26 cellular contexts compared by ENCODE assay signal in the genomic region with DNA sequence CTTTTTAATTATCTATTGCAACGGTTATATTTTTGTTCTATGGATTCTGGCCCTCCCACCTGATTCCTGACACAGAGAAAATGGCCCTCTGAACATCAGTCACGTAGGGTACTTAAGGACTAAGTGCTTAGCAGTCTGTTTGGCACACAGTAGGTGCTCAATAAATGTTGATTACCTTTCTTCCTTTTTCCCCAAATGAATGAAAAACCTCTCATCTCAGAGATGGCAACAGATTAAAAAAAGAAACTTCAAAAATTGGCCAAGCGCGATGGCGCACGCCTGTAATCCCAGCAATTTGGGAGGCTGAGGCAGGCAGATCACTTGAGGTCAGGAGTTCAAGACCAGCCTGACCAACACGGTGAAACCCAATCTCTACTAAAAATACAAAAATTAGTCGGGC. TPM values are rescaled to one million over a fixed set of nuclear protein-coding genes. Genes with fewer than 3 reads are reported as not detected.
DNase-seq lines count a peak whose midpoint lies in the region; ATAC-seq, FAIRE-seq and TF ChIP-seq lines count a peak whose summit lies in the region.
"Had no signal": no experiment of that assay in that cellular context is flagged by ENCODE, and none has a peak within 500 bp of the region (broad histone marks: within the 10 kb centered on the region; RNA-seq: fewer than 3 reads in every experiment).

No MANE protein-coding gene starts in this region.

- no peaks in the 10 kb centered on the region for H3K27me3 Mint-ChIP-seq in natural killer cell treated with Interleukin-12 subunit alpha and Interleukin-12 subunit beta and Interleukin-15 and Interleukin-18, amount 100 ng/mL, for 72 hours
- H3K27me3 Mint-ChIP-seq in natural killer cell (ENCODE audit: low read depth in 2 of 2) (no peaks in the 10 kb centered on the region), astrocyte (ENCODE audit: low read depth, unreplicated experiment) (no peaks in the 10 kb centered on the region), endodermal cell (ENCODE audit: insufficient read depth) (no peaks in the 10 kb centered on the region)
- H3K27me3 Mint-ChIP-seq: activated naive CD4-positive, alpha-beta T cell treated with anti-CD3 and anti-CD28 coated beads, Interleukin-2, amount 50 U/mL, for 24 hours; stimulated activated naive B cell treated with anti-CD40 and anti-IgM and Interleukin-4, amounts not matched to agents 10 μg/mL and 1 μg/mL and 100 μg/mL, for 72 hours had no signal

- BruUV-seq in PC-3 (replicated peaks; lab: Mats Ljungman, UMichigan) = no TSS peak

- H3K9me3 ChIP-seq in PC-3 (ENCODE audit: low read length) (no peaks in the 10 kb centered on the region), astrocyte (ENCODE audit: insufficient read depth, low read depth, low read length) (no peaks in the 10 kb centered on the region), endodermal cell (ENCODE audit: control insufficient read depth, low read length) (no peaks in the 10 kb centered on the region)
- H3K9me3 ChIP-seq: ascending aorta, HAP-1, mucosa of descending colon, psoas muscle, thoracic aorta had no signal

- no peak for FAIRE-seq in astrocyte (lab: Jason Lieb, UNC)
- FAIRE-seq: frontal cortex, GM12891, small intestine had no signal

- ATAC-seq in natural killer cell treated with Interleukin-12 subunit alpha and Interleukin-12 subunit beta and Interleukin-15 and Interleukin-18, amount 100 ng/mL, for 72 hours = no peak
- ATAC-seq in natural killer cell (no peak), PC-3 (no peak), HG03378 (IDR thresholded peaks at IDR 0.05; ENCODE audit: unreplicated experiment) (no peak)
- ATAC-seq: psoas muscle; stimulated activated naive B cell treated with anti-CD40 and anti-IgM and Interleukin-4, amounts not matched to agents 10 μg/mL and 1 μg/mL and 100 μg/mL, for 72 hours had no signal

- WGBS in endodermal cell (ENCODE audit: insufficient coverage in 1 of 2, insufficient read length in 1 of 2), 2 experiments = 81 to 97% methylated on average over 8 of the region's 8 CpGs

- peak overlapping the region; percentile 86 to 93 for H3K27ac Mint-ChIP-seq in natural killer cell treated with Interleukin-12 subunit alpha and Interleukin-12 subunit beta and Interleukin-15 and Interleukin-18, amount 100 ng/mL, for 72 hours
- H3K27ac Mint-ChIP-seq in natural killer cell = no peak overlapping the region
- H3K27ac Mint-ChIP-seq in astrocyte (ENCODE audit: unreplicated experiment) = peak overlapping the region; percentile 68
- H3K27ac Mint-ChIP-seq in endodermal cell = no peak overlapping the region
- H3K27ac Mint-ChIP-seq: activated naive CD4-positive, alpha-beta T cell treated with anti-CD3 and anti-CD28 coated beads, Interleukin-2, amount 50 U/mL, for 24 hours; neural progenitor cell; stimulated activated naive B cell treated with anti-CD40 and anti-IgM and Interleukin-4, amounts not matched to agents 10 μg/mL and 1 μg/mL and 100 μg/mL, for 72 hours had no signal

- peaks cover 60 to 70% of the 10 kb centered on the region in 2 donors for H3K4me1 Mint-ChIP-seq in natural killer cell treated with Interleukin-12 subunit alpha and Interleukin-12 subunit beta and Interleukin-15 and Interleukin-18, amount 100 ng/mL, for 72 hours (ENCODE audit: low read depth in 2 of 2)
- peaks cover 35 to 46% of the 10 kb centered on the region in 2 donors for H3K4me1 Mint-ChIP-seq in natural killer cell
- peaks cover 62% of the 10 kb centered on the region for H3K4me1 Mint-ChIP-seq in astrocyte (ENCODE audit: low read depth, unreplicated experiment)
- H3K4me1 Mint-ChIP-seq in endodermal cell = peaks cover 20% of the 10 kb centered on the region

- H3K36me3 Mint-ChIP-seq in natural killer cell treated with Interleukin-12 subunit alpha and Interleukin-12 subunit beta and Interleukin-15 and Interleukin-18, amount 100 ng/mL, for 72 hours = peaks cover 4% of the 10 kb centered on the region
- H3K36me3 Mint-ChIP-seq in natural killer cell = no peaks in the 10 kb centered on the region
- H3K36me3 Mint-ChIP-seq in astrocyte (ENCODE audit: low read depth, unreplicated experiment) = peaks cover 6% of the 10 kb centered on the region
- H3K36me3 Mint-ChIP-seq in endodermal cell (ENCODE audit: low read depth) = no peaks in the 10 kb centered on the region
- H3K36me3 Mint-ChIP-seq: neural progenitor cell had no signal

- H3K4me3 Mint-ChIP-seq in natural killer cell treated with Interleukin-12 subunit alpha and Interleukin-12 subunit beta and Interleukin-15 and Interleukin-18, amount 100 ng/mL, for 72 hours = peak overlapping the region; percentile 79
- H3K4me3 Mint-ChIP-seq in natural killer cell (no peak overlapping the region), astrocyte (ENCODE audit: unreplicated experiment) (no peak overlapping the region), endodermal cell (no peak overlapping the region)
- H3K4me3 Mint-ChIP-seq: activated naive CD4-positive, alpha-beta T cell treated with anti-CD3 and anti-CD28 coated beads, Interleukin-2, amount 50 U/mL, for 24 hours; neural progenitor cell; stimulated activated naive B cell treated with anti-CD40 and anti-IgM and Interleukin-4, amounts not matched to agents 10 μg/mL and 1 μg/mL and 100 μg/mL, for 72 hours had no signal

- TF ChIP-seq CTCF in natural killer cell (IDR thresholded peaks at IDR 0.05) = no peak
- no peak for TF ChIP-seq CTCF in PC-3 (conservative IDR thresholded peaks at IDR 0.05; ENCODE audit: low read depth, low read length)
- no peak for TF ChIP-seq CTCF in astrocyte (IDR thresholded peaks at IDR 0.05; ENCODE audit: insufficient read depth, low read depth, low read length)
- TF ChIP-seq CTCF in endodermal cell (conservative IDR thresholded peaks at IDR 0.05) = no peak
- TF ChIP-seq CTCF in dorsolateral prefrontal cortex (IDR thresholded peaks at IDR 0.05 in 54 of 56, conservative IDR thresholded peaks at IDR 0.05 in 2 of 56; ENCODE audit: low read depth in 1 of 56, partially characterized antibody in 56 of 56) = no peak

- intact Hi-C loops in natural killer cell (cut with micrococcal nuclease) (loop anchor here (5.0 kb wide), 1 partner anchor 38 kb away; no protein-coding TSS in a partner anchor), PC-3 (cut with micrococcal nuclease) (loop anchor here (2.0 kb wide), 1 partner anchor 21 kb away; no protein-coding TSS in a partner anchor), dorsolateral prefrontal cortex (cut with DNase I) (no loop called here)

- H3K27me3 ChIP-seq in PC-3 (ENCODE audit: low read length) (no peaks in the 10 kb centered on the region), astrocyte (ENCODE audit: insufficient read depth, low read length) (no peaks in the 10 kb centered on the region), endodermal cell (ENCODE audit: control insufficient read depth, insufficient read depth, low read length, poor library complexity, severe bottlenecking) (no peaks in the 10 kb centered on the region), dorsolateral prefrontal cortex (no peaks in the 10 kb centered on the region)
- H3K27me3 ChIP-seq: ascending aorta, neural progenitor cell had no signal

- H4K20me1 ChIP-seq in PC-3 (ENCODE audit: low read length) = no peaks in the 10 kb centered on the region
- H4K20me1 ChIP-seq in astrocyte (ENCODE audit: insufficient read depth, low read length) = peaks cover 5% of the 10 kb centered on the region

- H3K9me2 ChIP-seq in PC-3 (replicated peaks; ENCODE audit: low read length) = no peaks in the 10 kb centered on the region

- DNase-seq in natural killer cell treated with Interleukin-12 subunit alpha and Interleukin-12 subunit beta and Interleukin-15 and Interleukin-18, amount 100 ng/mL, for 72 hours (ENCODE audit: low spot score) = no peak
- DNase-seq in natural killer cell (no peak), PC-3 (no peak), astrocyte (ENCODE audit: low read depth) (no peak), endodermal cell (no peak), dorsolateral prefrontal cortex (no peak)
- DNase-seq: activated T-cell treated with anti-CD3 and anti-CD28 coated beads, Interleukin-2, amount 50 U/mL, for 4 hours; cerebellar nuclear complex; COR-L47; DND-41; effector CD8-positive, alpha-beta T cell; hypothalamus; mucosa of descending colon; NCI-H1694 treated with DMSO at 0.1 percent for 48 hours; NCI-H526 treated with DMSO at 0.1 percent for 48 hours; psoas muscle; small intestine; stimulated activated naive B cell treated with anti-CD40 and anti-IgM and Interleukin-4, amounts not matched to agents 10 μg/mL and 1 μg/mL and 100 μg/mL, for 72 hours had no signal

- H3K4me1 ChIP-seq in PC-3 (ENCODE audit: insufficient read depth, low read length) (peaks cover 68% of the 10 kb centered on the region), astrocyte (ENCODE audit: insufficient read depth, low read length) (peaks cover 53% of the 10 kb centered on the region), endodermal cell (ENCODE audit: control insufficient read depth, insufficient read depth, low read length) (peaks cover 5% of the 10 kb centered on the region)
- H3K4me1 ChIP-seq: neural progenitor cell had no signal

- H3K36me3 ChIP-seq in PC-3 (ENCODE audit: low read depth, low read length) (no peaks in the 10 kb centered on the region), astrocyte (ENCODE audit: insufficient read depth, low read length) (no peaks in the 10 kb centered on the region), endodermal cell (ENCODE audit: control insufficient read depth, insufficient read depth, low read length) (no peaks in the 10 kb centered on the region)
- H3K36me3 ChIP-seq: ascending aorta, HAP-1, neural progenitor cell, thoracic aorta had no signal

- H3K9ac ChIP-seq in PC-3 (ENCODE audit: low read length) = no peak overlapping the region
- H3K9ac ChIP-seq in astrocyte (ENCODE audit: low read length) = peak overlapping the region; percentile 51
- H3K9ac ChIP-seq in endodermal cell (ENCODE audit: extremely low read depth, low read length, poor library complexity, severe bottlenecking) = no peak overlapping the region
- H3K9ac ChIP-seq: neural progenitor cell had no signal

- POLR2A ChIA-PET in PC-3 (lab: Charles Lee; ENCODE audit: unreplicated experiment) = interaction anchor here (0.6 to 1.0 kb wide), 2 partner anchors 11 to 18 kb away, joined by 3 read pairs; no protein-coding TSS in a partner anchor

- H3F3A ChIP-seq in PC-3 (ENCODE audit: low read length, unreplicated experiment) = no peaks in the 10 kb centered on the region

- no peaks in the 10 kb centered on the region for H3K9me3 Mint-ChIP-seq in natural killer cell treated with Interleukin-12 subunit alpha and Interleukin-12 subunit beta and Interleukin-15 and Interleukin-18, amount 100 ng/mL, for 72 hours
- H3K9me3 Mint-ChIP-seq in natural killer cell = no peaks in the 10 kb centered on the region
- no peaks in the 10 kb centered on the region for H3K9me3 Mint-ChIP-seq in astrocyte (ENCODE audit: unreplicated experiment)
- H3K9me3 Mint-ChIP-seq in endodermal cell = no peaks in the 10 kb centered on the region
- H3K9me3 Mint-ChIP-seq: activated naive CD4-positive, alpha-beta T cell treated with anti-CD3 and anti-CD28 coated beads, Interleukin-2, amount 50 U/mL, for 24 hours; activated T-cell treated with anti-CD3 and anti-CD28 coated beads, Interleukin-2, amount 50 U/mL, for 4 hours; neural progenitor cell; stimulated activated naive B cell treated with anti-CD40 and anti-IgM and Interleukin-4, amounts not matched to agents 10 μg/mL and 1 μg/mL and 100 μg/mL, for 72 hours had no signal

- H2AFZ ChIP-seq in PC-3 (ENCODE audit: low read length) (no peak overlapping the region), astrocyte (ENCODE audit: low read depth, low read length) (no peak overlapping the region)
- H2AFZ ChIP-seq: neural progenitor cell had no signal

- H3K27ac ChIP-seq in PC-3 (ENCODE audit: low read length) (peak overlapping the region; percentile 63), astrocyte (ENCODE audit: low read depth, low read length) (peak overlapping the region; percentile 67), endodermal cell (ENCODE audit: low read depth, low read length) (no peak overlapping the region), dorsolateral prefrontal cortex (no peak overlapping the region)
- H3K27ac ChIP-seq: ascending aorta, neural progenitor cell, psoas muscle, thoracic aorta had no signal

- peak overlapping the region; percentile 62 for H3K4me2 ChIP-seq in PC-3 (ENCODE audit: low read length)
- H3K4me2 ChIP-seq in astrocyte (ENCODE audit: low read length) = peak overlapping the region; percentile 72
- H3K4me2 ChIP-seq: neural progenitor cell had no signal

- H3K4me3 ChIP-seq in PC-3 (ENCODE audit: low read length) (peak overlapping the region; percentile 11; the same call in 1 of the 2 replicates), astrocyte (ENCODE audit: insufficient read depth, low read depth, low read length) (no peak overlapping the region), endodermal cell (ENCODE audit: low read length) (no peak overlapping the region), dorsolateral prefrontal cortex (no peak overlapping the region)
- H3K4me3 ChIP-seq: ascending aorta, HAP-1, mucosa of descending colon, neural progenitor cell, psoas muscle, thoracic aorta had no signal

- H3K79me2 ChIP-seq in PC-3 (ENCODE audit: low read length) = peaks cover 28% of the 10 kb centered on the region
- H3K79me2 ChIP-seq in astrocyte (ENCODE audit: insufficient read depth, low read length) = peaks cover 68% of the 10 kb centered on the region

- CTCF ChIA-PET in PC-3 (lab: Charles Lee) = interaction anchor here (0.6 to 1.0 kb wide), 2 partner anchors 34 to 1313 kb away, joined by 3 to 6 read pairs; no protein-coding TSS in a partner anchor

RNA-seq across cellular contexts. Expression of gene ATXN1, which starts 31.5 kb away (rescaled TPM):
- total RNA-seq in natural killer cell treated with Interleukin-12 subunit alpha and Interleukin-12 subunit beta and Interleukin-15 and Interleukin-18, amount 100 ng/mL, for 72 hours = 100 to 1,000 TPM in 1 of 2 donors, 10 to 100 TPM in 1; 56.4 to 103 TPM
- total RNA-seq in natural killer cell (100 to 1,000 TPM in 1 of 3 donors, 10 to 100 TPM in 2; 90.4 to 120 (median 97.9) TPM), PC-3 (2014; rRNA removed) (19.1 and 27.0 TPM in 2 replicates), astrocyte (68.3 and 70.9 TPM in 2 replicates), endodermal cell (10 to 100 TPM; 10.4 to 15.9 TPM), dorsolateral prefrontal cortex (100 to 1,000 TPM; 131 to 255 (median 189) TPM)
- polyA plus RNA-seq in endodermal cell (2013, experiment 1 of 2) = 4.0 TPM
- polyA plus RNA-seq in endodermal cell (2013, experiment 2 of 2) = 4.2 TPM

Comparison
In these comparisons a context has a peak if more than half of its experiments do, and no peak if none do; other contexts are left out.
1. H3K27ac Mint-ChIP-seq: peak in natural killer cell treated with Interleukin-12 subunit alpha and Interleukin-12 subunit beta and Interleukin-15 and Interleukin-18, amount 100 ng/mL, for 72 hours (2 of 2) and astrocyte (single experiment); none in natural killer cell (0 of 2) and endodermal cell (single experiment).
2. H3K27ac ChIP-seq: peak in PC-3 (single experiment) and astrocyte (single experiment); none in endodermal cell (single experiment) and dorsolateral prefrontal cortex (0 of 59).
3. intact Hi-C loops: an anchor here in natural killer cell (5.0 kb wide) and PC-3 (2.0 kb wide); none called in dorsolateral prefrontal cortex.